Comparison of ENCODE assay signal across 9 cellular contexts in the genomic region with DNA sequence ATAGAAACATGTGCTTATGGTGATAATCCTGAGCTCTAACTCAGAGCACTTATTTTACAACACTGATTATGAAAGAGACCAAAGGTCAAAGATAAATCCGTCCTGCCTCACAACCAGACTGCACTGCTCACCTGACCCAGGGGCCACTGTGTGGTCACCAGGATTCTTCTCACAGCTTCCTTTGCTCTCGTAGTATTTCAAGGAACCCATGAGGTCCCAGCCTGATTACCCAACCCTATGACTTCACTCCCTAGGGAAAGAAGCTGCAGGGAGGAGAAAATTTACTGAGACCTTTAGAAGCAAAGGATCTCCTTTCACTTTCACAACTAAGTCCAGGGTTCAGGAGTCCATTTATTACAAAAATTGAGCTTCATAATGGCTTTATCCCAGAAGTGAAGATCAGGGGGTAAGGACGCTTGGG. TPM values are rescaled to one million over a fixed set of nuclear protein-coding genes. Genes with fewer than 3 reads are reported as not detected.
DNase-seq lines count a peak whose midpoint lies in the region; FAIRE-seq and TF ChIP-seq lines count a peak whose summit lies in the region.
"Had no signal": no experiment of that assay in that cellular context is flagged by ENCODE, and none has a peak within 500 bp of the region (broad histone marks: within the 10 kb centered on the region; RNA-seq: fewer than 3 reads in every experiment).

No MANE protein-coding gene starts in this region.

- H3K9ac ChIP-seq in colonic mucosa (ENCODE audit: low read depth in 2 of 2, low read length in 2 of 2): no peak overlapping the region
- peak overlapping the region in 1 of 2 donors; percentile 48 for H3K9ac ChIP-seq in mucosa of rectum (ENCODE audit: low read depth in 1 of 2, low read length in 2 of 2)

- no peak for TF ChIP-seq POLR2A in esophagus muscularis mucosa (IDR thresholded peaks at IDR 0.05; ENCODE audit: low read depth)

- H3K27me3 ChIP-seq in colonic mucosa (no peaks in the 10 kb centered on the region), mucosa of rectum (ENCODE audit: control insufficient read depth in 2 of 2, insufficient read depth in 2 of 2, low read length in 2 of 2) (no peaks in the 10 kb centered on the region), esophagus muscularis mucosa (no peaks in the 10 kb centered on the region)

- no peak for TF ChIP-seq EP300 in esophagus muscularis mucosa (IDR thresholded peaks at IDR 0.05)

- H3K9me3 ChIP-seq in colonic mucosa: no peaks in the 10 kb centered on the region
- H3K9me3 ChIP-seq in mucosa of rectum (ENCODE audit: control insufficient read depth in 2 of 2, low read length in 2 of 2): no peaks in the 10 kb centered on the region
- no peaks in the 10 kb centered on the region for H3K9me3 ChIP-seq in esophagus muscularis mucosa

- H3K4me1 ChIP-seq in colonic mucosa: no peaks in the 10 kb centered on the region
- peaks cover 11 to 17% of the 10 kb centered on the region in 2 donors for H3K4me1 ChIP-seq in mucosa of rectum (ENCODE audit: control insufficient read depth in 2 of 2, insufficient read depth in 2 of 2, low read length in 2 of 2)
- peaks cover 0 to 10% (median 5%) of the 10 kb centered on the region in 4 donors for H3K4me1 ChIP-seq in esophagus muscularis mucosa

- H3K36me3 ChIP-seq in colonic mucosa (no peaks in the 10 kb centered on the region), mucosa of rectum (ENCODE audit: control insufficient read depth in 2 of 2, insufficient read depth in 2 of 2, low read length in 2 of 2) (no peaks in the 10 kb centered on the region), esophagus muscularis mucosa (no peaks in the 10 kb centered on the region)

- no peak for TF ChIP-seq CTCF in colonic mucosa (IDR thresholded peaks at IDR 0.05)
- no peak for TF ChIP-seq CTCF in esophagus muscularis mucosa (IDR thresholded peaks at IDR 0.05)

- no peak for FAIRE-seq in HTR-8/SVneo (lab: Jason Lieb, UNC)

- H3K27ac ChIP-seq in colonic mucosa: peak overlapping the region; percentile 42
- peak overlapping the region; percentile 74 to 83 for H3K27ac ChIP-seq in mucosa of rectum (ENCODE audit: low read depth in 2 of 2, low read length in 2 of 2)
- no peak overlapping the region for H3K27ac ChIP-seq in esophagus muscularis mucosa (replicated peaks in 1 of 4)

- WGBS in esophagus muscularis mucosa: 63% methylated on average over 3 of the region's 3 CpGs

- intact Hi-C loops in colonic mucosa (cut with DNase I) (no loop called here), esophagus muscularis mucosa (cut with DNase I) (no loop called here)

- DNase-seq in AG20443 (ENCODE audit: low spot score): peak; percentile 49
- DNase-seq in HTR-8/SVneo (ENCODE audit: insufficient read length, low spot score): peak; percentile 40
- DNase-seq in colonic mucosa: peak; percentile 61
- DNase-seq in NCI-H2107 (lab: John Stamatoyannopoulos, UW): no peak
- DNase-seq in esophagus muscularis mucosa (ENCODE audit: extremely low spot score): no peak
- DNase-seq in amniotic stem cell (lab: John Stamatoyannopoulos, UW): no peak
- DNase-seq in DMS153 (lab: John Stamatoyannopoulos, UW): no peak
- DNase-seq: activated CD4-positive, alpha-beta T cell treated with anti-CD3 and anti-CD28 coated beads, Interleukin-2, amount 50 U/mL, for 1 hour had no signal

- no peak overlapping the region for H3K4me3 ChIP-seq in colonic mucosa
- peak overlapping the region; percentile 43 to 49 for H3K4me3 ChIP-seq in mucosa of rectum (ENCODE audit: low read length in 2 of 2)
- no peak overlapping the region for H3K4me3 ChIP-seq in esophagus muscularis mucosa

RNA-seq across cellular contexts. Expression of a gene that starts 9.6 kb away (rescaled TPM):
- total RNA-seq in colonic mucosa: 1,000 to 10,000 TPM; 1,091 to 1,162 TPM
- 100 to 1,000 TPM; 268 to 328 (median 299) TPM for total RNA-seq in esophagus muscularis mucosa

Comparison
In these comparisons a context has a peak if more than half of its experiments do, and no peak if none do; other contexts are left out.
1. DNase-seq: peak in AG20443 (single experiment), HTR-8/SVneo (single experiment) and colonic mucosa (single experiment); none in NCI-H2107 (single experiment), esophagus muscularis mucosa (single experiment), amniotic stem cell (single experiment) and DMS153 (single experiment).
2. H3K27ac ChIP-seq: peak in colonic mucosa (single experiment) and mucosa of rectum (2 of 2); none in esophagus muscularis mucosa (0 of 4).
3. H3K4me3 ChIP-seq: peak in mucosa of rectum (2 of 2); none in colonic mucosa (single experiment) and esophagus muscularis mucosa (0 of 4).